ENCODE assay signal across 31 cellular contexts in genomic region chr13:52787212-52787611, GRCh38. TPM values are rescaled to one million over a fixed set of nuclear protein-coding genes. Genes with fewer than 3 reads are reported as not detected.
"Had no signal": no experiment of that assay in that cellular context is flagged by ENCODE, and none has a peak within 500 bp of the region (broad histone marks: within the 10 kb centered on the region; RNA-seq: fewer than 3 reads in every experiment).

No MANE protein-coding gene starts in this region.

- DNase-seq: activated CD4-positive, alpha-beta T cell treated with anti-CD3 and anti-CD28 coated beads for 4 hours; activated CD8-positive, alpha-beta memory T cell treated with anti-CD3 and anti-CD28 coated beads, Interleukin-2, amount 50 U/mL, for 4 hours; activated CD8-positive, alpha-beta T cell treated with anti-CD3 and anti-CD28 coated beads for 36 hours; activated gamma-delta T cell treated with Interleukin-2 at 50 U/mL for 16 hours; activated naive CD4-positive, alpha-beta T cell treated with anti-CD3 and anti-CD28 coated beads, Interleukin-2, amount 10 ng/mL, durations not matched to agents 7 days and 5 days; activated naive CD8-positive, alpha-beta T cell treated with anti-CD3 and anti-CD28 coated beads, Interleukin-2, amount 10 ng/mL, durations not matched to agents 7 days and 5 days; activated T-cell treated with anti-CD3 and anti-CD28 coated beads, Interleukin-2, amount 50 U/mL, for 72 hours; adrenal gland; aorta; central memory CD4-positive, alpha-beta T cell; MV-4-11; NCI-H1105; NCI-H1436; NCI-H1694 treated with DMSO at 0.1 percent for 48 hours; NCI-H2029 treated with DMSO at 0.1 percent for 48 hours; NCI-H2171; NCI-H510A; NCI-H526 treated with DMSO at 0.1 percent for 48 hours; NK-92 treated with Interleukin-12 subunit alpha and Interleukin-12 subunit beta, amount 100 ng/mL, for 24 hours; OCI-M1; RPMI8226; SW 1271 had no signal

- H3K4me3 ChIP-seq: adrenal gland, breast epithelium, MG63, SJSA1 had no signal

- H3K27ac ChIP-seq: adrenal gland, breast epithelium, SJSA1 had no signal

- H3K27ac Mint-ChIP-seq: activated CD8-positive, alpha-beta T cell treated with anti-CD3 and anti-CD28 coated beads for 36 hours; activated naive CD4-positive, alpha-beta T cell treated with anti-CD3 and anti-CD28 coated beads, Interleukin-2, amount 10 ng/mL, durations not matched to agents 7 days and 5 days; activated naive CD8-positive, alpha-beta T cell treated with anti-CD3 and anti-CD28 coated beads, Interleukin-2, amount 10 ng/mL, durations not matched to agents 7 days and 5 days; activated T-cell treated with anti-CD3 and anti-CD28 coated beads, Interleukin-2, amount 50 U/mL, for 72 hours; activated T-helper 2 cell treated with anti-CD3 and anti-CD28 coated beads, Interferon-gamma antibody, Interleukin-2, Interleukin-4, amounts not matched to agents 10 μg/mL and 5 μg/mL and 100 μg/mL, durations not matched to agents 14 hours and 24 hours and 36 hours had no signal

- H3K9me3 Mint-ChIP-seq: activated CD8-positive, alpha-beta T cell treated with anti-CD3 and anti-CD28 coated beads for 36 hours; activated naive CD4-positive, alpha-beta T cell treated with anti-CD3 and anti-CD28 coated beads, Interleukin-2, amount 10 ng/mL, durations not matched to agents 7 days and 5 days; activated naive CD8-positive, alpha-beta T cell treated with anti-CD3 and anti-CD28 coated beads, Interleukin-2, amount 10 ng/mL, durations not matched to agents 7 days and 5 days; activated T-cell treated with anti-CD3 and anti-CD28 coated beads, Interleukin-2, amount 50 U/mL, for 72 hours; activated T-helper 2 cell treated with anti-CD3 and anti-CD28 coated beads, Interferon-gamma antibody, Interleukin-2, Interleukin-4, amounts not matched to agents 10 μg/mL and 5 μg/mL and 100 μg/mL, durations not matched to agents 14 hours and 24 hours and 36 hours had no signal

- H3K4me1 ChIP-seq: adrenal gland, breast epithelium, SJSA1 had no signal

- H3K4me3 Mint-ChIP-seq: activated CD8-positive, alpha-beta T cell treated with anti-CD3 and anti-CD28 coated beads for 36 hours; activated naive CD4-positive, alpha-beta T cell treated with anti-CD3 and anti-CD28 coated beads, Interleukin-2, amount 10 ng/mL, durations not matched to agents 7 days and 5 days; activated naive CD8-positive, alpha-beta T cell treated with anti-CD3 and anti-CD28 coated beads, Interleukin-2, amount 10 ng/mL, durations not matched to agents 7 days and 5 days; activated T-cell treated with anti-CD3 and anti-CD28 coated beads, Interleukin-2, amount 50 U/mL, for 72 hours had no signal

- H3K36me3 Mint-ChIP-seq: activated naive CD4-positive, alpha-beta T cell treated with anti-CD3 and anti-CD28 coated beads, Interleukin-2, amount 10 ng/mL, durations not matched to agents 7 days and 5 days; activated naive CD8-positive, alpha-beta T cell treated with anti-CD3 and anti-CD28 coated beads, Interleukin-2, amount 10 ng/mL, durations not matched to agents 7 days and 5 days had no signal

- ATAC-seq: activated CD4-positive, CD25-positive, alpha-beta regulatory T cell treated with anti-CD3 and anti-CD28 coated beads, Interleukin-2, amount 50 U/mL, for 24 hours; activated CD8-positive, alpha-beta T cell treated with anti-CD3 and anti-CD28 coated beads for 36 hours; activated T-cell treated with anti-CD3 and anti-CD28 coated beads, Interleukin-2, amount 50 U/mL, for 72 hours; Panc1; Right ventricle myocardium inferior; SK-N-SH treated with all-trans-retinoic acid at 6 μM for 48 hours had no signal

- H3K36me3 ChIP-seq: adrenal gland, breast epithelium, MG63, SJSA1 had no signal

- H3K4me1 Mint-ChIP-seq: activated naive CD4-positive, alpha-beta T cell treated with anti-CD3 and anti-CD28 coated beads, Interleukin-2, amount 10 ng/mL, durations not matched to agents 7 days and 5 days; activated naive CD8-positive, alpha-beta T cell treated with anti-CD3 and anti-CD28 coated beads, Interleukin-2, amount 10 ng/mL, durations not matched to agents 7 days and 5 days had no signal

- H3K27me3 ChIP-seq: adrenal gland, breast epithelium, MG63, SJSA1 had no signal

RNA-seq across cellular contexts. Expression of gene CNMD, which starts 47.6 kb away (rescaled TPM):
- total RNA-seq: activated CD8-positive, alpha-beta T cell treated with anti-CD3 and anti-CD28 coated beads for 36 hours; activated naive CD8-positive, alpha-beta T cell treated with anti-CD3 and anti-CD28 coated beads, Interleukin-2, amount 10 ng/mL, durations not matched to agents 7 days and 5 days; activated T-cell treated with anti-CD3 and anti-CD28 coated beads, Interleukin-2, amount 50 U/mL, for 72 hours; activated T-helper 2 cell treated with anti-CD3 and anti-CD28 coated beads, Interferon-gamma antibody, Interleukin-2, Interleukin-4, amounts not matched to agents 10 μg/mL and 5 μg/mL and 100 μg/mL, durations not matched to agents 14 hours and 24 hours and 36 hours; adrenal gland; aorta; Right ventricle myocardium inferior; SJSA1; T-helper 1 cell treated with Interleukin-12 subunit alpha and Interleukin-12 subunit beta and Interleukin-4 antibody, amounts not matched to agents 30 ng/mL and 1 ng/mL, for 36 hours had no signal
- polyA plus RNA-seq: adrenal gland, aorta had no signal
